35 cellular contexts compared by ENCODE assay signal in genomic region chr15:32765236-32765635, GRCh38. TPM values are rescaled to one million over a fixed set of nuclear protein-coding genes. Genes with fewer than 3 reads are reported as not detected.
"Had no signal": no experiment of that assay in that cellular context is flagged by ENCODE, and none has a peak within 500 bp of the region (broad histone marks: within the 10 kb centered on the region; RNA-seq: fewer than 3 reads in every experiment).

No MANE protein-coding gene starts in this region.

- H3K9me3 ChIP-seq: ascending aorta, breast epithelium, colonic mucosa, esophagus squamous epithelium, gastroesophageal sphincter had no signal

- H3K36me3 ChIP-seq: ascending aorta, breast epithelium, cardiac muscle cell, colonic mucosa, esophagus squamous epithelium, gastroesophageal sphincter had no signal

- H3K27ac ChIP-seq: ascending aorta, breast epithelium, cardiac muscle cell, colonic mucosa, epithelial cell of prostate, esophagus squamous epithelium, gastroesophageal sphincter had no signal

- H3K27ac Mint-ChIP-seq: activated CD4-positive, alpha-beta memory T cell treated with anti-CD3 and anti-CD28 coated beads for 36 hours; activated CD4-positive, alpha-beta T cell treated with anti-CD3 and anti-CD28 coated beads for 36 hours; activated CD4-positive, alpha-beta T cell treated with anti-CD3 and anti-CD28 coated beads, Interleukin-2, amount 10 ng/mL, durations not matched to agents 24 days and 14 days; activated CD8-positive, alpha-beta memory T cell treated with anti-CD3 and anti-CD28 coated beads, Interleukin-2, amount 10 ng/mL, durations not matched to agents 7 days and 5 days; activated CD8-positive, alpha-beta T cell treated with anti-CD3 and anti-CD28 coated beads, Interleukin-2, amount 10 ng/mL, durations not matched to agents 7 days and 5 days; activated naive CD4-positive, alpha-beta T cell treated with anti-CD3 and anti-CD28 coated beads, Interleukin-2, amount 10 ng/mL, durations not matched to agents 7 days and 5 days; activated naive CD4-positive, alpha-beta T cell treated with anti-CD3 and anti-CD28 coated beads, Interleukin-2, amount 50 U/mL, for 72 hours; activated naive CD8-positive, alpha-beta T cell treated with anti-CD3 and anti-CD28 coated beads, Interleukin-2, amount 10 ng/mL, durations not matched to agents 7 days and 5 days; activated T-helper 1 cell treated with anti-CD3 and anti-CD28 coated beads, Interleukin-12 subunit alpha, Interleukin-12 subunit beta, Interleukin-2, Interleukin-4 antibody, amounts not matched to agents 30 ng/mL and 10 ng/mL and 1 ng/mL, durations not matched to agents 14 hours and 24 hours and 36 hours; activated T-helper 2 cell treated with anti-CD3 and anti-CD28 coated beads, Interferon-gamma antibody, Interleukin-2, Interleukin-4, amounts not matched to agents 10 μg/mL and 5 μg/mL and 100 μg/mL, durations not matched to agents 14 hours and 24 hours and 36 hours; brain; T-helper 2 cell treated with Interferon-gamma antibody and Interleukin-4, amounts not matched to agents 5 μg/mL and 100 μg/mL, for 36 hours had no signal

- H3K36me3 Mint-ChIP-seq: activated CD4-positive, alpha-beta memory T cell treated with anti-CD3 and anti-CD28 coated beads for 36 hours; activated CD8-positive, alpha-beta memory T cell treated with anti-CD3 and anti-CD28 coated beads, Interleukin-2, amount 10 ng/mL, durations not matched to agents 7 days and 5 days; activated naive CD4-positive, alpha-beta T cell treated with anti-CD3 and anti-CD28 coated beads, Interleukin-2, amount 10 ng/mL, durations not matched to agents 7 days and 5 days; activated naive CD4-positive, alpha-beta T cell treated with anti-CD3 and anti-CD28 coated beads, Interleukin-2, amount 50 U/mL, for 72 hours; activated naive CD8-positive, alpha-beta T cell treated with anti-CD3 and anti-CD28 coated beads, Interleukin-2, amount 10 ng/mL, durations not matched to agents 7 days and 5 days; brain had no signal

- H3K9me3 Mint-ChIP-seq: activated CD4-positive, alpha-beta memory T cell treated with anti-CD3 and anti-CD28 coated beads for 36 hours; activated CD4-positive, alpha-beta T cell treated with anti-CD3 and anti-CD28 coated beads, Interleukin-2, amount 10 ng/mL, durations not matched to agents 24 days and 14 days; activated naive CD4-positive, alpha-beta T cell treated with anti-CD3 and anti-CD28 coated beads, Interleukin-2, amount 10 ng/mL, durations not matched to agents 7 days and 5 days; activated naive CD4-positive, alpha-beta T cell treated with anti-CD3 and anti-CD28 coated beads, Interleukin-2, amount 50 U/mL, for 72 hours; activated naive CD8-positive, alpha-beta T cell treated with anti-CD3 and anti-CD28 coated beads, Interleukin-2, amount 10 ng/mL, durations not matched to agents 7 days and 5 days; activated T-helper 1 cell treated with anti-CD3 and anti-CD28 coated beads, Interleukin-12 subunit alpha, Interleukin-12 subunit beta, Interleukin-2, Interleukin-4 antibody, amounts not matched to agents 30 ng/mL and 10 ng/mL and 1 ng/mL, durations not matched to agents 14 hours and 24 hours and 36 hours; activated T-helper 2 cell treated with anti-CD3 and anti-CD28 coated beads, Interferon-gamma antibody, Interleukin-2, Interleukin-4, amounts not matched to agents 10 μg/mL and 5 μg/mL and 100 μg/mL, durations not matched to agents 14 hours and 24 hours and 36 hours; brain; T-helper 2 cell treated with Interferon-gamma antibody and Interleukin-4, amounts not matched to agents 5 μg/mL and 100 μg/mL, for 36 hours had no signal

- H3K4me3 ChIP-seq: ascending aorta, breast epithelium, cardiac muscle cell, colonic mucosa, esophagus squamous epithelium, gastroesophageal sphincter had no signal

- H3K27me3 Mint-ChIP-seq: activated naive CD4-positive, alpha-beta T cell treated with anti-CD3 and anti-CD28 coated beads, Interleukin-2, amount 10 ng/mL, durations not matched to agents 7 days and 5 days had no signal

- DNase-seq: activated CD4-positive, alpha-beta memory T cell treated with anti-CD3 and anti-CD28 coated beads for 36 hours; activated CD4-positive, alpha-beta T cell treated with anti-CD3 and anti-CD28 coated beads for 36 hours; activated CD4-positive, alpha-beta T cell treated with anti-CD3 and anti-CD28 coated beads, Interleukin-2, amount 10 ng/mL, durations not matched to agents 24 days and 14 days; activated CD4-positive, CD25-positive, alpha-beta regulatory T cell; activated CD4-positive, CD25-positive, alpha-beta regulatory T cell treated with anti-CD3 and anti-CD28 coated beads, Interleukin-2, amount 50 U/mL, for 72 hours; activated CD8-positive, alpha-beta memory T cell treated with anti-CD3 and anti-CD28 coated beads, Interleukin-2, amount 10 ng/mL, durations not matched to agents 7 days and 5 days; activated CD8-positive, alpha-beta memory T cell treated with anti-CD3 and anti-CD28 coated beads, Interleukin-2, amount 50 U/mL, for 4 hours; activated CD8-positive, alpha-beta T cell treated with anti-CD3 and anti-CD28 coated beads, Interleukin-2, amount 10 ng/mL, durations not matched to agents 7 days and 5 days; activated effector memory CD4-positive, alpha-beta T cell treated with anti-CD3 and anti-CD28 coated beads, Interleukin-2, amount 50 U/mL, for 16 hours; activated naive CD4-positive, alpha-beta T cell; activated naive CD4-positive, alpha-beta T cell treated with anti-CD3 and anti-CD28 coated beads, Interleukin-2, amount 10 ng/mL, durations not matched to agents 7 days and 5 days; activated naive CD8-positive, alpha-beta T cell treated with anti-CD3 and anti-CD28 coated beads, Interleukin-2, amount 10 ng/mL, durations not matched to agents 7 days and 5 days; activated T-cell treated with anti-CD3 and anti-CD28 coated beads, Interleukin-2, amount 50 U/mL, for 1 hour; activated T-cell treated with anti-CD3 and anti-CD28 coated beads, Interleukin-2, amount 50 U/mL, for 48 hours; central memory CD4-positive, alpha-beta T cell; cerebellar nuclear complex; colonic mucosa; effector CD8-positive, alpha-beta T cell; esophagus squamous epithelium; foreskin melanocyte; head of caudate nucleus; hippocampal formation; T1000 had no signal

- ATAC-seq: activated CD4-positive, alpha-beta T cell treated with anti-CD3 and anti-CD28 coated beads for 36 hours; activated CD8-positive, alpha-beta memory T cell treated with anti-CD3 and anti-CD28 coated beads, Interleukin-2, amount 10 ng/mL, durations not matched to agents 7 days and 5 days; activated CD8-positive, alpha-beta T cell treated with anti-CD3 and anti-CD28 coated beads, Interleukin-2, amount 10 ng/mL, durations not matched to agents 7 days and 5 days; activated naive CD4-positive, alpha-beta T cell treated with anti-CD3 and anti-CD28 coated beads, Interleukin-2, amount 50 U/mL, for 72 hours; gastroesophageal sphincter had no signal

- H3K4me1 ChIP-seq: ascending aorta, breast epithelium, colonic mucosa, esophagus squamous epithelium, gastroesophageal sphincter had no signal

- H3K4me3 Mint-ChIP-seq: activated CD4-positive, alpha-beta memory T cell treated with anti-CD3 and anti-CD28 coated beads for 36 hours; activated CD4-positive, alpha-beta T cell treated with anti-CD3 and anti-CD28 coated beads for 36 hours; activated CD4-positive, alpha-beta T cell treated with anti-CD3 and anti-CD28 coated beads, Interleukin-2, amount 10 ng/mL, durations not matched to agents 24 days and 14 days; activated CD8-positive, alpha-beta memory T cell treated with anti-CD3 and anti-CD28 coated beads, Interleukin-2, amount 10 ng/mL, durations not matched to agents 7 days and 5 days; activated CD8-positive, alpha-beta T cell treated with anti-CD3 and anti-CD28 coated beads, Interleukin-2, amount 10 ng/mL, durations not matched to agents 7 days and 5 days; activated naive CD4-positive, alpha-beta T cell treated with anti-CD3 and anti-CD28 coated beads, Interleukin-2, amount 10 ng/mL, durations not matched to agents 7 days and 5 days; activated naive CD8-positive, alpha-beta T cell treated with anti-CD3 and anti-CD28 coated beads, Interleukin-2, amount 10 ng/mL, durations not matched to agents 7 days and 5 days; activated T-helper 1 cell treated with anti-CD3 and anti-CD28 coated beads, Interleukin-12 subunit alpha, Interleukin-12 subunit beta, Interleukin-2, Interleukin-4 antibody, amounts not matched to agents 30 ng/mL and 10 ng/mL and 1 ng/mL, durations not matched to agents 14 hours and 24 hours and 36 hours; brain; T-helper 2 cell treated with Interferon-gamma antibody and Interleukin-4, amounts not matched to agents 5 μg/mL and 100 μg/mL, for 36 hours had no signal

- H3K27me3 ChIP-seq: ascending aorta, breast epithelium, cardiac muscle cell, colonic mucosa, gastroesophageal sphincter had no signal

- H3K4me1 Mint-ChIP-seq: activated CD4-positive, alpha-beta T cell treated with anti-CD3 and anti-CD28 coated beads for 36 hours; activated CD4-positive, alpha-beta T cell treated with anti-CD3 and anti-CD28 coated beads, Interleukin-2, amount 10 ng/mL, durations not matched to agents 24 days and 14 days; activated CD8-positive, alpha-beta memory T cell treated with anti-CD3 and anti-CD28 coated beads, Interleukin-2, amount 10 ng/mL, durations not matched to agents 7 days and 5 days; activated naive CD4-positive, alpha-beta T cell treated with anti-CD3 and anti-CD28 coated beads, Interleukin-2, amount 10 ng/mL, durations not matched to agents 7 days and 5 days; activated naive CD8-positive, alpha-beta T cell treated with anti-CD3 and anti-CD28 coated beads, Interleukin-2, amount 10 ng/mL, durations not matched to agents 7 days and 5 days; brain had no signal

RNA-seq across cellular contexts. Expression of gene GREM1, which starts 47.4 kb away (rescaled TPM):
- total RNA-seq: activated CD4-positive, alpha-beta memory T cell treated with anti-CD3 and anti-CD28 coated beads for 36 hours; activated CD4-positive, alpha-beta T cell treated with anti-CD3 and anti-CD28 coated beads for 36 hours; activated CD4-positive, alpha-beta T cell treated with anti-CD3 and anti-CD28 coated beads, Interleukin-2, amount 10 ng/mL, durations not matched to agents 24 days and 14 days; activated CD8-positive, alpha-beta memory T cell treated with anti-CD3 and anti-CD28 coated beads for 36 hours; activated CD8-positive, alpha-beta memory T cell treated with anti-CD3 and anti-CD28 coated beads, Interleukin-2, amount 10 ng/mL, durations not matched to agents 7 days and 5 days; activated CD8-positive, alpha-beta T cell treated with anti-CD3 and anti-CD28 coated beads, Interleukin-2, amount 10 ng/mL, durations not matched to agents 7 days and 5 days; activated naive CD4-positive, alpha-beta T cell treated with anti-CD3 and anti-CD28 coated beads, Interleukin-2, amount 50 U/mL, for 72 hours; activated naive CD8-positive, alpha-beta T cell treated with anti-CD3 and anti-CD28 coated beads, Interleukin-2, amount 10 ng/mL, durations not matched to agents 7 days and 5 days; activated T-helper 1 cell treated with anti-CD3 and anti-CD28 coated beads, Interleukin-12 subunit alpha, Interleukin-12 subunit beta, Interleukin-2, Interleukin-4 antibody, amounts not matched to agents 30 ng/mL and 10 ng/mL and 1 ng/mL, durations not matched to agents 14 hours and 24 hours and 36 hours; activated T-helper 2 cell treated with anti-CD3 and anti-CD28 coated beads, Interferon-gamma antibody, Interleukin-2, Interleukin-4, amounts not matched to agents 10 μg/mL and 5 μg/mL and 100 μg/mL, durations not matched to agents 14 hours and 24 hours and 36 hours; ascending aorta; endothelial cell of umbilical vein had no signal
